In genomic region chr18:77102246-77103040, GRCh38 we compare ENCODE assay signal across 8 cellular contexts. TPM values are rescaled to one million over a fixed set of nuclear protein-coding genes. Genes with fewer than 3 reads are reported as not detected.
DNase-seq lines count a peak whose midpoint lies in the region; ATAC-seq lines count a peak whose summit lies in the region.

No MANE protein-coding gene starts in this region.

- H3K36me3 Mint-ChIP-seq in memory B cell = peaks cover 20% of the 10 kb centered on the region

- peak overlapping the region; percentile 88 for H3K27ac Mint-ChIP-seq in memory B cell

- H3K9me3 Mint-ChIP-seq in memory B cell = peaks cover 1% of the 10 kb centered on the region

- ATAC-seq in GM19455 (IDR thresholded peaks at IDR 0.05; ENCODE audit: unreplicated experiment) = peak; percentile 80
- ATAC-seq in HG03520 (IDR thresholded peaks at IDR 0.05; ENCODE audit: unreplicated experiment) = peak; percentile 82
- ATAC-seq in memory B cell (ENCODE audit: low read depth) = peak; percentile 57

- H3K4me3 Mint-ChIP-seq in memory B cell = peak overlapping the region; percentile 17

- no peaks in the 10 kb centered on the region for H3K27me3 Mint-ChIP-seq in memory B cell

- DNase-seq in Daoy (ENCODE audit: low read depth) (peak; percentile 46), amniotic stem cell (lab: John Stamatoyannopoulos, UW) (peak; percentile 68), memory B cell (ENCODE audit: low spot score in 2 of 2) (no peak), anterior cingulate cortex (lab: John Stamatoyannopoulos, UW) (no peak), HuH-7 (ENCODE audit: low spot score) (no peak)
- DNase-seq in activated CD4-positive, alpha-beta T cell treated with anti-CD3 and anti-CD28 coated beads, Interleukin-2, amount 50 U/mL, for 1 hour = no peak

- H3K4me1 Mint-ChIP-seq in memory B cell = peaks cover 64% of the 10 kb centered on the region

RNA-seq across cellular contexts. Expression of gene MBP, which starts 30.1 kb away (rescaled TPM):
- total RNA-seq in Daoy (2014; rRNA removed; shearing (Covaris generic)) = 0.21 TPM in 1 of 2 replicates, not detected in the other

Comparison
In these comparisons a context has a peak if more than half of its experiments do, and no peak if none do; other contexts are left out.
1. DNase-seq: peak in Daoy (single experiment) and amniotic stem cell (single experiment); none in memory B cell (0 of 2), anterior cingulate cortex (0 of 58), HuH-7 (single experiment) and activated CD4-positive, alpha-beta T cell treated with anti-CD3 and anti-CD28 coated beads, Interleukin-2, amount 50 U/mL, for 1 hour (single experiment).
2. Peak in every context shown above with its lines, with median percentiles within 50 percentile points of each other: ATAC-seq.